Comparison of ENCODE assay signal across 9 cellular contexts in the genomic region with DNA sequence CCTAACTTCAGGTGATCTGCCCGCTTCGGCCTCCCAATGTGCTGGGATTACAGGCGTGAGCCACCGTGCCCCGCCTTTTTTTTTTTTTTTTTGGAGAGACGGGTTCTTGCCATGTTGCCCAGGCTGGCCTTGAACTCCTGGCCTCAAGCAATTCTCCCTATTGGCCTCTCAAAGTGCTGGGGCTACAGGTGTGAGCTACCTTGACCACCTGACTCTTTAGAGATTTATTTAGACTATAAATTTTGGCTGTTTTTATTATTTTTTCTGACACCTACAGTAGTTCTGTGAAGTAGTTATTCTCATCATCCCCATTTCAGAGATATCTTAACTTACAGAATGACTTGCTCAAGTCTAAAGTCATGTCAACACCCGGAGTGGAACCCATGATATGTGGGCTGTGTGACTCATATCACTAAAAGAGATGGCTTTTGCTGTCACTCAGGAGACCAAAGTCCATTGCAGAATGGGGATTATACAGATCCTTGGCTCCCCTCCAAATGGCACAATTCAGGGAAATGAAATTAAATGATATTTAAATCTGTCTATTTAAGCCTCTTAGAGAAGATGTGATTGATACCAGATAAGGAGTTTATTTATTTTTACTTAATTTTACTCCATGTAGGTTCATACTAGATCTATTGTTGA.
DNase-seq lines count a peak whose midpoint lies in the region; ATAC-seq and TF ChIP-seq lines count a peak whose summit lies in the region.
"Had no signal": no experiment of that assay in that cellular context is flagged by ENCODE, and none has a peak within 500 bp of the region (broad histone marks: within the 10 kb centered on the region; RNA-seq: fewer than 3 reads in every experiment).

No MANE protein-coding gene starts in this region.

- H3K9me3 ChIP-seq in adrenal gland (replicated peaks in 1 of 3): no peaks in the 10 kb centered on the region

- intact Hi-C loops in activated T-helper 1 cell treated with anti-CD3 and anti-CD28 coated beads, Interleukin-12 subunit alpha, Interleukin-12 subunit beta, Interleukin-2, Interleukin-4 antibody, amounts not matched to agents 30 ng/mL and 10 ng/mL and 1 ng/mL, durations not matched to agents 14 hours and 24 hours and 36 hours (cut with micrococcal nuclease): loop anchor here (5.0 kb wide), 1 partner anchor 67 kb away; no protein-coding TSS in a partner anchor
- intact Hi-C loops in adrenal gland (cut with DNase I): loop anchor here in 1 of 2 donors (10.0 kb wide), 1 partner anchor 369 kb away; no protein-coding TSS in a partner anchor

- no peak for TF ChIP-seq POLR2A in adrenal gland (IDR thresholded peaks at IDR 0.05)

- peak; percentile 94 for ATAC-seq in GM19463 (IDR thresholded peaks at IDR 0.05; ENCODE audit: unreplicated experiment)
- peak; percentile 95 for ATAC-seq in HG03342 (IDR thresholded peaks at IDR 0.05; ENCODE audit: unreplicated experiment)
- no peak for ATAC-seq in activated T-cell treated with anti-CD3 and anti-CD28 coated beads, Interleukin-2, amount 50 U/mL, for 4 hours

- H3K36me3 Mint-ChIP-seq in activated T-helper 1 cell treated with anti-CD3 and anti-CD28 coated beads, Interleukin-12 subunit alpha, Interleukin-12 subunit beta, Interleukin-2, Interleukin-4 antibody, amounts not matched to agents 30 ng/mL and 10 ng/mL and 1 ng/mL, durations not matched to agents 14 hours and 24 hours and 36 hours (ENCODE audit: low read depth): no peaks in the 10 kb centered on the region
- H3K36me3 Mint-ChIP-seq in activated T-cell treated with anti-CD3 and anti-CD28 coated beads, Interleukin-2, amount 50 U/mL, for 4 hours (ENCODE audit: insufficient read depth): no peaks in the 10 kb centered on the region

- H3K4me1 ChIP-seq in adrenal gland (replicated peaks in 1 of 2): no peaks in the 10 kb centered on the region

- H3K27ac Mint-ChIP-seq in activated T-helper 1 cell treated with anti-CD3 and anti-CD28 coated beads, Interleukin-12 subunit alpha, Interleukin-12 subunit beta, Interleukin-2, Interleukin-4 antibody, amounts not matched to agents 30 ng/mL and 10 ng/mL and 1 ng/mL, durations not matched to agents 14 hours and 24 hours and 36 hours: no peak overlapping the region

- 75 to 82% (median 81%) methylated on average over 7 of the region's 7 CpGs for WGBS in adrenal gland, 4 donors

- DNase-seq in GM06990 (ENCODE audit: extremely low read depth, insufficient read length): peak; percentile 51
- peak; percentile 70 for DNase-seq in fibroblast of mammary gland (ENCODE audit: low read depth)
- no peak for DNase-seq in activated T-helper 1 cell treated with anti-CD3 and anti-CD28 coated beads, Interleukin-12 subunit alpha, Interleukin-12 subunit beta, Interleukin-2, Interleukin-4 antibody, amounts not matched to agents 30 ng/mL and 10 ng/mL and 1 ng/mL, durations not matched to agents 14 hours and 24 hours and 36 hours (ENCODE audit: low spot score)
- DNase-seq in adrenal gland: no peak
- no peak for DNase-seq in activated T-cell treated with anti-CD3 and anti-CD28 coated beads, Interleukin-2, amount 50 U/mL, for 4 hours
- DNase-seq in KBM-7: no peak

- peaks cover 12% of the 10 kb centered on the region for H3K27me3 Mint-ChIP-seq in activated T-helper 1 cell treated with anti-CD3 and anti-CD28 coated beads, Interleukin-12 subunit alpha, Interleukin-12 subunit beta, Interleukin-2, Interleukin-4 antibody, amounts not matched to agents 30 ng/mL and 10 ng/mL and 1 ng/mL, durations not matched to agents 14 hours and 24 hours and 36 hours (ENCODE audit: insufficient read depth)
- peaks cover 12% of the 10 kb centered on the region for H3K27me3 Mint-ChIP-seq in activated T-cell treated with anti-CD3 and anti-CD28 coated beads, Interleukin-2, amount 50 U/mL, for 4 hours (ENCODE audit: low read depth)

- no peaks in the 10 kb centered on the region for H3K9me3 Mint-ChIP-seq in activated T-helper 1 cell treated with anti-CD3 and anti-CD28 coated beads, Interleukin-12 subunit alpha, Interleukin-12 subunit beta, Interleukin-2, Interleukin-4 antibody, amounts not matched to agents 30 ng/mL and 10 ng/mL and 1 ng/mL, durations not matched to agents 14 hours and 24 hours and 36 hours
- H3K9me3 Mint-ChIP-seq in activated T-cell treated with anti-CD3 and anti-CD28 coated beads, Interleukin-2, amount 50 U/mL, for 4 hours: no peaks in the 10 kb centered on the region
- H3K9me3 Mint-ChIP-seq: neural crest cell had no signal

- no peak overlapping the region for H3K4me3 Mint-ChIP-seq in activated T-helper 1 cell treated with anti-CD3 and anti-CD28 coated beads, Interleukin-12 subunit alpha, Interleukin-12 subunit beta, Interleukin-2, Interleukin-4 antibody, amounts not matched to agents 30 ng/mL and 10 ng/mL and 1 ng/mL, durations not matched to agents 14 hours and 24 hours and 36 hours
- H3K4me3 Mint-ChIP-seq in activated T-cell treated with anti-CD3 and anti-CD28 coated beads, Interleukin-2, amount 50 U/mL, for 4 hours: no peak overlapping the region
- H3K4me3 Mint-ChIP-seq: neural crest cell had no signal

- H3K36me3 ChIP-seq in GM06990 (ENCODE audit: control insufficient read depth, insufficient read depth, low read length): no peaks in the 10 kb centered on the region
- no peaks in the 10 kb centered on the region for H3K36me3 ChIP-seq in adrenal gland (replicated peaks in 1 of 2)

- H3K27me3 ChIP-seq in GM06990 (replicated peaks; ENCODE audit: control insufficient read depth, insufficient read depth, low read length) (no peaks in the 10 kb centered on the region), adrenal gland (no peaks in the 10 kb centered on the region)

- H3K27ac ChIP-seq in adrenal gland: no peak overlapping the region

- H3K4me3 ChIP-seq in GM06990 (replicated peaks; ENCODE audit: low read depth, low read length): no peak overlapping the region
- no peak overlapping the region for H3K4me3 ChIP-seq in fibroblast of mammary gland (ENCODE audit: control insufficient read depth, low read depth, low read length)
- no peak overlapping the region for H3K4me3 ChIP-seq in adrenal gland

- in situ Hi-C loops in KBM-7 (cut with MboI; ENCODE audit: low pct_unique_long_range_greater_than_20kb, low sequenced_read_pairs): no loop called here

- TF ChIP-seq CTCF in GM06990 (IDR thresholded peaks at IDR 0.05; ENCODE audit: insufficient read depth, low read length, poor library complexity, severe bottlenecking): no peak
- no peak for TF ChIP-seq CTCF in fibroblast of mammary gland (conservative IDR thresholded peaks at IDR 0.05; ENCODE audit: control insufficient read depth, insufficient read depth, low read depth, low read length)
- TF ChIP-seq CTCF in adrenal gland (IDR thresholded peaks at IDR 0.05): no peak

- peaks cover 10% of the 10 kb centered on the region for H3K4me1 Mint-ChIP-seq in activated T-helper 1 cell treated with anti-CD3 and anti-CD28 coated beads, Interleukin-12 subunit alpha, Interleukin-12 subunit beta, Interleukin-2, Interleukin-4 antibody, amounts not matched to agents 30 ng/mL and 10 ng/mL and 1 ng/mL, durations not matched to agents 14 hours and 24 hours and 36 hours (ENCODE audit: low read depth)
- H3K4me1 Mint-ChIP-seq in activated T-cell treated with anti-CD3 and anti-CD28 coated beads, Interleukin-2, amount 50 U/mL, for 4 hours (ENCODE audit: low read depth): no peaks in the 10 kb centered on the region
- H3K4me1 Mint-ChIP-seq: neural crest cell had no signal

Comparison
In these comparisons a context has a peak if more than half of its experiments do, and no peak if none do; other contexts are left out.
1. DNase-seq: peak in GM06990 (single experiment) and fibroblast of mammary gland (single experiment); none in activated T-helper 1 cell treated with anti-CD3 and anti-CD28 coated beads, Interleukin-12 subunit alpha, Interleukin-12 subunit beta, Interleukin-2, Interleukin-4 antibody, amounts not matched to agents 30 ng/mL and 10 ng/mL and 1 ng/mL, durations not matched to agents 14 hours and 24 hours and 36 hours (single experiment), adrenal gland (0 of 7), activated T-cell treated with anti-CD3 and anti-CD28 coated beads, Interleukin-2, amount 50 U/mL, for 4 hours (single experiment) and KBM-7 (single experiment).
2. ATAC-seq: peak in GM19463 (single experiment) and HG03342 (single experiment); none in activated T-cell treated with anti-CD3 and anti-CD28 coated beads, Interleukin-2, amount 50 U/mL, for 4 hours (0 of 2).